ENCODE assay signal across 1 cellular context in the genomic region with DNA sequence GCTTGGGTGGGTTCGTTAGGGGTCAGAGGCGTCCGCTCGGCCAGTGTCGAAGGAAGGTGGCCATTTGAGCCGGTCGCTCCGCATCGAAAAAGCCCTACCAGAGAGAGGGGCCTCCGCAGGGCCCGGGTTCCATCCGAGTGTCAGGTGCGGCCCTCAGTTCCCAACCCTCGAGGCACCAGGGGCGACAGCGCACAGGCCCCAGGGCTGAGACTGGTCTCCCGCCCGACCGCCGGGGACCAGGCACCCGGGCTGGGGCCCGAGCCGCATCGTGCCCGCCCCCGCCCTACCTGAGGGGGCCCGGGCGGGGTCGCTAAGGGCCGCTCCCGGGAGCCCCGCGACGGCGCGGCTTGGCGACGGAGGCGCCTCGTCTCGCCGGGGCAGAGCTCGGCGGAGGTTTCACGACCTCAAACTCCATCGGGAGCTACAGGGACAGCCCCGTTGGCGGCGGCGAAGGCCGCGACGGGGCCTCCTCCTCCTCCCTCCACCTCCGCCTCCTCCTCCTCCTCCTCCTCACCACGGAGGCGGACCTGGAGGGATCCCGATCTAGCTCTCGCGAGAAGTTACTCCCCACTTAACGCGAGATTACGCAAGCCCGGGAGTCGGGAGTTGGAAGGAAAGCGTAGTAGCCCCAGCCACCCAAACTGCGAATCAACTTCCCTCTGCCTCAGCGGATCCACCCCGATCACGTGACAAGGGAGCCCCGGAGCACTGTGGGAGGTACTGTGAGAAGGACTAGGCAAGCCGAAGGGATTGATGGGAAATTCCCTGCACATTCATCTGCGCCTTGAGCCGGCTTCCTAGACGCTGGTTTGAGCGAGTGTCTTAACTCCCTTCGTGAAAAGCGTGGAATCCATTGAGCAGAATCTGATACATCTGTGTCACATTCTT.
A peak's percentile ranks its signal among the peaks of the same experiment; 100 is the strongest.
TF ChIP-seq lines count a peak whose summit lies in the region.

A gene with protein sequence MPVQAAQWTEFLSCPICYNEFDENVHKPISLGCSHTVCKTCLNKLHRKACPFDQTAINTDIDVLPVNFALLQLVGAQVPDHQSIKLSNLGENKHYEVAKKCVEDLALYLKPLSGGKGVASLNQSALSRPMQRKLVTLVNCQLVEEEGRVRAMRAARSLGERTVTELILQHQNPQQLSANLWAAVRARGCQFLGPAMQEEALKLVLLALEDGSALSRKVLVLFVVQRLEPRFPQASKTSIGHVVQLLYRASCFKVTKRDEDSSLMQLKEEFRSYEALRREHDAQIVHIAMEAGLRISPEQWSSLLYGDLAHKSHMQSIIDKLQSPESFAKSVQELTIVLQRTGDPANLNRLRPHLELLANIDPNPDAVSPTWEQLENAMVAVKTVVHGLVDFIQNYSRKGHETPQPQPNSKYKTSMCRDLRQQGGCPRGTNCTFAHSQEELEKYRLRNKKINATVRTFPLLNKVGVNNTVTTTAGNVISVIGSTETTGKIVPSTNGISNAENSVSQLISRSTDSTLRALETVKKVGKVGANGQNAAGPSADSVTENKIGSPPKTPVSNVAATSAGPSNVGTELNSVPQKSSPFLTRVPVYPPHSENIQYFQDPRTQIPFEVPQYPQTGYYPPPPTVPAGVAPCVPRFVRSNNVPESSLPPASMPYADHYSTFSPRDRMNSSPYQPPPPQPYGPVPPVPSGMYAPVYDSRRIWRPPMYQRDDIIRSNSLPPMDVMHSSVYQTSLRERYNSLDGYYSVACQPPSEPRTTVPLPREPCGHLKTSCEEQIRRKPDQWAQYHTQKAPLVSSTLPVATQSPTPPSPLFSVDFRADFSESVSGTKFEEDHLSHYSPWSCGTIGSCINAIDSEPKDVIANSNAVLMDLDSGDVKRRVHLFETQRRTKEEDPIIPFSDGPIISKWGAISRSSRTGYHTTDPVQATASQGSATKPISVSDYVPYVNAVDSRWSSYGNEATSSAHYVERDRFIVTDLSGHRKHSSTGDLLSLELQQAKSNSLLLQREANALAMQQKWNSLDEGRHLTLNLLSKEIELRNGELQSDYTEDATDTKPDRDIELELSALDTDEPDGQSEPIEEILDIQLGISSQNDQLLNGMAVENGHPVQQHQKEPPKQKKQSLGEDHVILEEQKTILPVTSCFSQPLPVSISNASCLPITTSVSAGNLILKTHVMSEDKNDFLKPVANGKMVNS (minus strand): TSS at position 537 of the 888 bp plus-strand sequence. CDS start 7,850 bp downstream, outside the sequence.

TF ChIP-seq in K562, 482 proteins besides CTCF, POLR2A, EP300 and RAD21 (continued from another document and continues in another):
- TF ChIP-seq, protein P1, sequence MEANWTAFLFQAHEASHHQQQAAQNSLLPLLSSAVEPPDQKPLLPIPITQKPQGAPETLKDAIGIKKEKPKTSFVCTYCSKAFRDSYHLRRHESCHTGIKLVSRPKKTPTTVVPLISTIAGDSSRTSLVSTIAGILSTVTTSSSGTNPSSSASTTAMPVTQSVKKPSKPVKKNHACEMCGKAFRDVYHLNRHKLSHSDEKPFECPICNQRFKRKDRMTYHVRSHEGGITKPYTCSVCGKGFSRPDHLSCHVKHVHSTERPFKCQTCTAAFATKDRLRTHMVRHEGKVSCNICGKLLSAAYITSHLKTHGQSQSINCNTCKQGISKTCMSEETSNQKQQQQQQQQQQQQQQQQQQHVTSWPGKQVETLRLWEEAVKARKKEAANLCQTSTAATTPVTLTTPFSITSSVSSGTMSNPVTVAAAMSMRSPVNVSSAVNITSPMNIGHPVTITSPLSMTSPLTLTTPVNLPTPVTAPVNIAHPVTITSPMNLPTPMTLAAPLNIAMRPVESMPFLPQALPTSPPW (CRISPR knock-in tag; IDR thresholded peaks at IDR 0.05): peak; percentile 93
- no peak; the same call in 1 of the 2 replicates for TF ChIP-seq ZNF197 (CRISPR knock-in tag; IDR thresholded peaks at IDR 0.05; ENCODE audit: low read depth)
- peak; percentile 73 for TF ChIP-seq TBP (optimal IDR thresholded peaks at IDR 0.05; ENCODE audit: low read depth, low read length)
- no peak for TF ChIP-seq RFX7 (CRISPR knock-in tag; IDR thresholded peaks at IDR 0.05)
- no peak for TF ChIP-seq TAF15 (IDR thresholded peaks at IDR 0.05; ENCODE audit: low read depth, low read length)
- TF ChIP-seq, protein P2, sequence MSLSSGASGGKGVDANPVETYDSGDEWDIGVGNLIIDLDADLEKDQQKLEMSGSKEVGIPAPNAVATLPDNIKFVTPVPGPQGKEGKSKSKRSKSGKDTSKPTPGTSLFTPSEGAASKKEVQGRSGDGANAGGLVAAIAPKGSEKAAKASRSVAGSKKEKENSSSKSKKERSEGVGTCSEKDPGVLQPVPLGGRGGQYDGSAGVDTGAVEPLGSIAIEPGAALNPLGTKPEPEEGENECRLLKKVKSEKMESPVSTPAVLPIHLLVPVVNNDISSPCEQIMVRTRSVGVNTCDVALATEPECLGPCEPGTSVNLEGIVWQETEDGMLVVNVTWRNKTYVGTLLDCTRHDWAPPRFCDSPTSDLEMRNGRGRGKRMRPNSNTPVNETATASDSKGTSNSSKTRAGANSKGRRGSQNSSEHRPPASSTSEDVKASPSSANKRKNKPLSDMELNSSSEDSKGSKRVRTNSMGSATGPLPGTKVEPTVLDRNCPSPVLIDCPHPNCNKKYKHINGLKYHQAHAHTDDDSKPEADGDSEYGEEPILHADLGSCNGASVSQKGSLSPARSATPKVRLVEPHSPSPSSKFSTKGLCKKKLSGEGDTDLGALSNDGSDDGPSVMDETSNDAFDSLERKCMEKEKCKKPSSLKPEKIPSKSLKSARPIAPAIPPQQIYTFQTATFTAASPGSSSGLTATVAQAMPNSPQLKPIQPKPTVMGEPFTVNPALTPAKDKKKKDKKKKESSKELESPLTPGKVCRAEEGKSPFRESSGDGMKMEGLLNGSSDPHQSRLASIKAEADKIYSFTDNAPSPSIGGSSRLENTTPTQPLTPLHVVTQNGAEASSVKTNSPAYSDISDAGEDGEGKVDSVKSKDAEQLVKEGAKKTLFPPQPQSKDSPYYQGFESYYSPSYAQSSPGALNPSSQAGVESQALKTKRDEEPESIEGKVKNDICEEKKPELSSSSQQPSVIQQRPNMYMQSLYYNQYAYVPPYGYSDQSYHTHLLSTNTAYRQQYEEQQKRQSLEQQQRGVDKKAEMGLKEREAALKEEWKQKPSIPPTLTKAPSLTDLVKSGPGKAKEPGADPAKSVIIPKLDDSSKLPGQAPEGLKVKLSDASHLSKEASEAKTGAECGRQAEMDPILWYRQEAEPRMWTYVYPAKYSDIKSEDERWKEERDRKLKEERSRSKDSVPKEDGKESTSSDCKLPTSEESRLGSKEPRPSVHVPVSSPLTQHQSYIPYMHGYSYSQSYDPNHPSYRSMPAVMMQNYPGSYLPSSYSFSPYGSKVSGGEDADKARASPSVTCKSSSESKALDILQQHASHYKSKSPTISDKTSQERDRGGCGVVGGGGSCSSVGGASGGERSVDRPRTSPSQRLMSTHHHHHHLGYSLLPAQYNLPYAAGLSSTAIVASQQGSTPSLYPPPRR (CRISPR knock-in tag; IDR thresholded peaks at IDR 0.05; ENCODE audit: borderline replicate concordance): no peak
- peak; percentile 78; the same call in 1 of the 2 replicates for TF ChIP-seq CHCHD3 (CRISPR knock-in tag; IDR thresholded peaks at IDR 0.05)
- TF ChIP-seq, protein P3, sequence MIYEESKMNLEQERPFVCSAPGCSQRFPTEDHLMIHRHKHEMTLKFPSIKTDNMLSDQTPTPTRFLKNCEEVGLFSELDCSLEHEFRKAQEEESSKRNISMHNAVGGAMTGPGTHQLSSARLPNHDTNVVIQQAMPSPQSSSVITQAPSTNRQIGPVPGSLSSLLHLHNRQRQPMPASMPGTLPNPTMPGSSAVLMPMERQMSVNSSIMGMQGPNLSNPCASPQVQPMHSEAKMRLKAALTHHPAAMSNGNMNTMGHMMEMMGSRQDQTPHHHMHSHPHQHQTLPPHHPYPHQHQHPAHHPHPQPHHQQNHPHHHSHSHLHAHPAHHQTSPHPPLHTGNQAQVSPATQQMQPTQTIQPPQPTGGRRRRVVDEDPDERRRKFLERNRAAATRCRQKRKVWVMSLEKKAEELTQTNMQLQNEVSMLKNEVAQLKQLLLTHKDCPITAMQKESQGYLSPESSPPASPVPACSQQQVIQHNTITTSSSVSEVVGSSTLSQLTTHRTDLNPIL (CRISPR knock-in tag; IDR thresholded peaks at IDR 0.05): no peak
- TF ChIP-seq NFRKB (IDR thresholded peaks at IDR 0.05; ENCODE audit: low read depth): no peak
- TF ChIP-seq MTA3 (IDR thresholded peaks at IDR 0.05; ENCODE audit: borderline replicate concordance): 0 out of 2 replicates have a peak, but pooled peaks have one; percentile 40
- TF ChIP-seq, protein P4, sequence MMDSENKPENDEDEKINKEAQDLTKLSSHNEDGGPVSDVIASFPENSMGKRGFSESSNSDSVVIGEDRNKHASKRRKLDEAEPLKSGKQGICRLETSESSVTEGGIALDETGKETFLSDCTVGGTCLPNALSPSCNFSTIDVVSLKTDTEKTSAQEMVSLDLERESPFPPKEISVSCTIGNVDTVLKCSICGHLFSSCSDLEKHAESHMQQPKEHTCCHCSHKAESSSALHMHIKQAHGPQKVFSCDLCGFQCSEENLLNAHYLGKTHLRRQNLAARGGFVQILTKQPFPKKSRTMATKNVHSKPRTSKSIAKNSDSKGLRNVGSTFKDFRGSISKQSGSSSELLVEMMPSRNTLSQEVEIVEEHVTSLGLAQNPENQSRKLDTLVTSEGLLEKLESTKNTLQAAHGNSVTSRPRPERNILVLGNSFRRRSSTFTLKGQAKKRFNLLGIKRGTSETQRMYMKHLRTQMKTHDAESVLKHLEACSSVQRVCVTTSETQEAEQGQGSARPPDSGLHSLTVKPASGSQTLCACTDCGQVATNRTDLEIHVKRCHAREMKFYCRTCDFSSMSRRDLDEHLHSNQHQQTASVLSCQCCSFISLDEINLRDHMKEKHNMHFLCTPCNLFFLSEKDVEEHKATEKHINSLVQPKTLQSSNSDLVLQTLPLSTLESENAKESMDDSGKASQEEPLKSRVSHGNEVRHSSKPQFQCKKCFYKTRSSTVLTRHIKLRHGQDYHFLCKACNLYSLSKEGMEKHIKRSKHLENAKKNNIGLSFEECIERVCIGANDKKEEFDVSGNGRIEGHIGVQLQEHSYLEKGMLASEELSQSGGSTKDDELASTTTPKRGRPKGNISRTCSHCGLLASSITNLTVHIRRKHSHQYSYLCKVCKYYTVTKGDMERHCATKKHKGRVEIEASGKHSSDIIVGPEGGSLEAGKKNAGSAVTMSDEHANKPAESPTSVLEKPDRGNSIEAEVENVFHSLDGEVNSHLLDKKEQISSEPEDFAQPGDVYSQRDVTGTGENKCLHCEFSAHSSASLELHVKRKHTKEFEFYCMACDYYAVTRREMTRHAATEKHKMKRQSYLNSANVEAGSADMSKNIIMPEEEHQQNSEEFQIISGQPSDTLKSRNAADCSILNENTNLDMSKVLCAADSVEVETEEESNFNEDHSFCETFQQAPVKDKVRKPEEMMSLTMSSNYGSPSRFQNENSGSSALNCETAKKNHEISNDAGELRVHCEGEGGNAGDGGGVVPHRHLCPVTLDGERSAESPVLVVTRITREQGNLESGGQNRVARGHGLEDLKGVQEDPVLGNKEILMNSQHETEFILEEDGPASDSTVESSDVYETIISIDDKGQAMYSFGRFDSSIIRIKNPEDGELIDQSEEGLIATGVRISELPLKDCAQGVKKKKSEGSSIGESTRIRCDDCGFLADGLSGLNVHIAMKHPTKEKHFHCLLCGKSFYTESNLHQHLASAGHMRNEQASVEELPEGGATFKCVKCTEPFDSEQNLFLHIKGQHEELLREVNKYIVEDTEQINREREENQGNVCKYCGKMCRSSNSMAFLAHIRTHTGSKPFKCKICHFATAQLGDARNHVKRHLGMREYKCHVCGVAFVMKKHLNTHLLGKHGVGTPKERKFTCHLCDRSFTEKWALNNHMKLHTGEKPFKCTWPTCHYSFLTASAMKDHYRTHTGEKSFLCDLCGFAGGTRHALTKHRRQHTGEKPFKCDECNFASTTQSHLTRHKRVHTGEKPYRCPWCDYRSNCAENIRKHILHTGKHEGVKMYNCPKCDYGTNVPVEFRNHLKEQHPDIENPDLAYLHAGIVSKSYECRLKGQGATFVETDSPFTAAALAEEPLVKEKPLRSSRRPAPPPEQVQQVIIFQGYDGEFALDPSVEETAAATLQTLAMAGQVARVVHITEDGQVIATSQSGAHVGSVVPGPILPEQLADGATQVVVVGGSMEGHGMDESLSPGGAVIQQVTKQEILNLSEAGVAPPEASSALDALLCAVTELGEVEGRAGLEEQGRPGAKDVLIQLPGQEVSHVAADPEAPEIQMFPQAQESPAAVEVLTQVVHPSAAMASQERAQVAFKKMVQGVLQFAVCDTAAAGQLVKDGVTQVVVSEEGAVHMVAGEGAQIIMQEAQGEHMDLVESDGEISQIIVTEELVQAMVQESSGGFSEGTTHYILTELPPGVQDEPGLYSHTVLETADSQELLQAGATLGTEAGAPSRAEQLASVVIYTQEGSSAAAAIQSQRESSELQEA (IDR thresholded peaks at IDR 0.05; ENCODE audit: low read depth): peak; percentile 69; the same call in 1 of the 2 replicates
- TF ChIP-seq THRAP3 (IDR thresholded peaks at IDR 0.05; ENCODE audit: borderline replicate concordance): no peak
- TF ChIP-seq, protein P5, sequence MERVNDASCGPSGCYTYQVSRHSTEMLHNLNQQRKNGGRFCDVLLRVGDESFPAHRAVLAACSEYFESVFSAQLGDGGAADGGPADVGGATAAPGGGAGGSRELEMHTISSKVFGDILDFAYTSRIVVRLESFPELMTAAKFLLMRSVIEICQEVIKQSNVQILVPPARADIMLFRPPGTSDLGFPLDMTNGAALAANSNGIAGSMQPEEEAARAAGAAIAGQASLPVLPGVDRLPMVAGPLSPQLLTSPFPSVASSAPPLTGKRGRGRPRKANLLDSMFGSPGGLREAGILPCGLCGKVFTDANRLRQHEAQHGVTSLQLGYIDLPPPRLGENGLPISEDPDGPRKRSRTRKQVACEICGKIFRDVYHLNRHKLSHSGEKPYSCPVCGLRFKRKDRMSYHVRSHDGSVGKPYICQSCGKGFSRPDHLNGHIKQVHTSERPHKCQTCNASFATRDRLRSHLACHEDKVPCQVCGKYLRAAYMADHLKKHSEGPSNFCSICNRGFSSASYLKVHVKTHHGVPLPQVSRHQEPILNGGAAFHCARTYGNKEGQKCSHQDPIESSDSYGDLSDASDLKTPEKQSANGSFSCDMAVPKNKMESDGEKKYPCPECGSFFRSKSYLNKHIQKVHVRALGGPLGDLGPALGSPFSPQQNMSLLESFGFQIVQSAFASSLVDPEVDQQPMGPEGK (CRISPR knock-in tag; IDR thresholded peaks at IDR 0.05; ENCODE audit: borderline replicate concordance): no peak
- TF ChIP-seq ZZZ3 (IDR thresholded peaks at IDR 0.05): no peak
- TF ChIP-seq ZNF324 (CRISPR knock-in tag; IDR thresholded peaks at IDR 0.05): no peak
- TF ChIP-seq PHTF2 (CRISPR knock-in tag; IDR thresholded peaks at IDR 0.05): peak; percentile 56; the same call in 1 of the 2 replicates
- peak; percentile 94 for TF ChIP-seq SUPT5H (IDR thresholded peaks at IDR 0.05)
- TF ChIP-seq, protein P6, sequence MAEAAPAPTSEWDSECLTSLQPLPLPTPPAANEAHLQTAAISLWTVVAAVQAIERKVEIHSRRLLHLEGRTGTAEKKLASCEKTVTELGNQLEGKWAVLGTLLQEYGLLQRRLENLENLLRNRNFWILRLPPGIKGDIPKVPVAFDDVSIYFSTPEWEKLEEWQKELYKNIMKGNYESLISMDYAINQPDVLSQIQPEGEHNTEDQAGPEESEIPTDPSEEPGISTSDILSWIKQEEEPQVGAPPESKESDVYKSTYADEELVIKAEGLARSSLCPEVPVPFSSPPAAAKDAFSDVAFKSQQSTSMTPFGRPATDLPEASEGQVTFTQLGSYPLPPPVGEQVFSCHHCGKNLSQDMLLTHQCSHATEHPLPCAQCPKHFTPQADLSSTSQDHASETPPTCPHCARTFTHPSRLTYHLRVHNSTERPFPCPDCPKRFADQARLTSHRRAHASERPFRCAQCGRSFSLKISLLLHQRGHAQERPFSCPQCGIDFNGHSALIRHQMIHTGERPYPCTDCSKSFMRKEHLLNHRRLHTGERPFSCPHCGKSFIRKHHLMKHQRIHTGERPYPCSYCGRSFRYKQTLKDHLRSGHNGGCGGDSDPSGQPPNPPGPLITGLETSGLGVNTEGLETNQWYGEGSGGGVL (CRISPR knock-in tag; IDR thresholded peaks at IDR 0.05): no peak
- TF ChIP-seq KLF16 (IDR thresholded peaks at IDR 0.05): no peak; the same call in 1 of the 2 replicates
- TF ChIP-seq ZFP30 (CRISPR knock-in tag; IDR thresholded peaks at IDR 0.05; ENCODE audit: borderline replicate concordance): no peak
- no peak for TF ChIP-seq KAT8 (IDR thresholded peaks at IDR 0.05; ENCODE audit: low read depth)
- TF ChIP-seq SMAD4 (CRISPR knock-in tag; conservative IDR thresholded peaks at IDR 0.05): peak; percentile 52; the same call in 1 of the 2 replicates
